In the genomic region with DNA sequence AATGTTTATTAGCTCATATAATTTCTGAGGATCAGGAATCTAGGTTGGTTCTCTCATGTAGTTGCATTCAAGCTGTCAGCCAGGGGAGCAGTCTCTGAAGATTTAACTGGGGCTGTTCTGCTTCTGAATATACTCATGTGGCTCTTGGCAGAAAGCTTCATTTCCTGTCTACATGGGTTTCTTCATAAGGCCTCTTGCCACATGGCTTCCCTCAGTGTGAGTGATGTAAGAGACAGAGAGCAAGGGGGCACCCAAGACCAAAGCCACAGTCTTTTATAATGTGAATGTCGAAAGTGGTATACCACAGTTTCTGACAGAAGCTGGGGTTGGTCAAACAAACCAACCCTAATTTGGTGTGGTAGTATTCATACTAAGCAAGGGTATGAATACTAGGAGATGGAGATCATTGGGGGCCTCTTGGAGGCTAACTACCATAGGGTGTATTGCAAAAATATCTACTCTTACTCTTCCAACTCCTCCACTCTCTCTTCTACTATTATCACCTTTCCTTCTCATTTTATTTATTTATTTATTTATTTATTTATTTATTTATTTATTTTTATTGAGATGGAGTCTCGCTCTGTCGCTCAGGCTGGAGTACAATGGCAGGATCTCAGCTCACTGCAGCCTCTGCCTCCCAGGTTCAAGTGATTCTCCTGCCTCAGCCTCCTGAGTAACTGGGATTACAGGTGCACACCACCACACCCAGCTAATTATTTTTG, we compare ENCODE assay signal across 8 cellular contexts.
DNase-seq lines count a peak whose midpoint lies in the region; ATAC-seq, FAIRE-seq and TF ChIP-seq lines count a peak whose summit lies in the region.

No MANE protein-coding gene starts in this region.

- peak in 1 of 2 donors; percentile 10 for DNase-seq in central memory CD8-positive, alpha-beta T cell (ENCODE audit: low spot score in 2 of 2)
- DNase-seq in upper lobe of left lung (peak in 1 of 2 donors; percentile 50), frontal cortex (ENCODE audit: low spot score in 2 of 2) (no peak)
- DNase-seq in activated CD4-positive, alpha-beta T cell treated with anti-CD3 and anti-CD28 coated beads for 1 hour: no peak

- peak in 1 of 4 donors; percentile 33 for TF ChIP-seq POLR2A in upper lobe of left lung (IDR thresholded peaks at IDR 0.05)

- H3K9ac ChIP-seq in BLaER1: no peak overlapping the region

- no peaks in the 10 kb centered on the region for H3K36me3 Mint-ChIP-seq in central memory CD8-positive, alpha-beta T cell (ENCODE audit: insufficient read depth)

- H3K4me3 ChIP-seq in BLaER1 (no peak overlapping the region), upper lobe of left lung (no peak overlapping the region)

- H3K27ac Mint-ChIP-seq in central memory CD8-positive, alpha-beta T cell (ENCODE audit: low read depth): no peak overlapping the region

- no peaks in the 10 kb centered on the region for H3K36me3 ChIP-seq in BLaER1
- no peaks in the 10 kb centered on the region for H3K36me3 ChIP-seq in upper lobe of left lung

- no peaks in the 10 kb centered on the region for H3K27me3 Mint-ChIP-seq in central memory CD8-positive, alpha-beta T cell

- peak in 1 of 4 donors; percentile 12 for TF ChIP-seq EP300 in upper lobe of left lung (IDR thresholded peaks at IDR 0.05)

- H4K20me1 ChIP-seq in BLaER1: no peaks in the 10 kb centered on the region

- 82 to 92% methylated on average over 3 of the region's 3 CpGs for WGBS in upper lobe of left lung, 2 donors

- H3K4me2 ChIP-seq in BLaER1: peak overlapping the region; percentile 58

- H3K9me3 ChIP-seq in BLaER1 (peaks cover 14% of the 10 kb centered on the region), upper lobe of left lung (no peaks in the 10 kb centered on the region)

- TF ChIP-seq CTCF in upper lobe of left lung (IDR thresholded peaks at IDR 0.05): no peak

- ATAC-seq in GM19438 (IDR thresholded peaks at IDR 0.05; ENCODE audit: low read depth, unreplicated experiment): peak; percentile 75
- ATAC-seq in HG03442 (IDR thresholded peaks at IDR 0.05; ENCODE audit: unreplicated experiment): peak; percentile 85
- ATAC-seq in central memory CD8-positive, alpha-beta T cell (replicated peaks; ENCODE audit: extremely low read depth, poor library complexity, severe bottlenecking): peak; percentile 80
- peak; percentile 62 to 84 for ATAC-seq in upper lobe of left lung (ENCODE audit: low FRiP score in 2 of 2)
- ATAC-seq in SK-N-SH treated with all-trans-retinoic acid at 6 μM for 48 hours: no peak

- H3K4me3 Mint-ChIP-seq in central memory CD8-positive, alpha-beta T cell: no peak overlapping the region

- no peaks in the 10 kb centered on the region for H3K9me3 Mint-ChIP-seq in central memory CD8-positive, alpha-beta T cell

- no peak for FAIRE-seq in frontal cortex (lab: Jason Lieb, UNC)

- H3K4me1 ChIP-seq in BLaER1 (peaks cover 27% of the 10 kb centered on the region), upper lobe of left lung (peaks cover 0 to 3% (median 0%) of the 10 kb centered on the region in 4 donors)

- H3K4me1 Mint-ChIP-seq in central memory CD8-positive, alpha-beta T cell: peaks cover 13% of the 10 kb centered on the region

- no peaks in the 10 kb centered on the region for H3K27me3 ChIP-seq in BLaER1
- no peaks in the 10 kb centered on the region for H3K27me3 ChIP-seq in upper lobe of left lung

- 0 out of 2 replicates have a peak overlapping the region, but pooled peaks have one; percentile 6 for H3K27ac ChIP-seq in BLaER1
- H3K27ac ChIP-seq in upper lobe of left lung: peak overlapping the region in 1 of 4 donors; percentile 62

TF ChIP-seq in SK-N-SH treated with all-trans-retinoic acid at 6 μM for 48 hours, 23 proteins besides CTCF, POLR2A, EP300 and RAD21:
- TF ChIP-seq TOX (CRISPR knock-in tag; IDR thresholded peaks at IDR 0.05; ENCODE audit: borderline replicate concordance): no peak
- TF ChIP-seq, protein P1, sequence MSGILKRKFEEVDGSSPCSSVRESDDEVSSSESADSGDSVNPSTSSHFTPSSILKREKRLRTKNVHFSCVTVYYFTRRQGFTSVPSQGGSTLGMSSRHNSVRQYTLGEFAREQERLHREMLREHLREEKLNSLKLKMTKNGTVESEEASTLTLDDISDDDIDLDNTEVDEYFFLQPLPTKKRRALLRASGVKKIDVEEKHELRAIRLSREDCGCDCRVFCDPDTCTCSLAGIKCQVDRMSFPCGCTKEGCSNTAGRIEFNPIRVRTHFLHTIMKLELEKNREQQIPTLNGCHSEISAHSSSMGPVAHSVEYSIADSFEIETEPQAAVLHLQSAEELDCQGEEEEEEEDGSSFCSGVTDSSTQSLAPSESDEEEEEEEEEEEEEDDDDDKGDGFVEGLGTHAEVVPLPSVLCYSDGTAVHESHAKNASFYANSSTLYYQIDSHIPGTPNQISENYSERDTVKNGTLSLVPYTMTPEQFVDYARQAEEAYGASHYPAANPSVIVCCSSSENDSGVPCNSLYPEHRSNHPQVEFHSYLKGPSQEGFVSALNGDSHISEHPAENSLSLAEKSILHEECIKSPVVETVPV (CRISPR knock-in tag; IDR thresholded peaks at IDR 0.05): no peak
